11 cellular contexts compared by ENCODE assay signal in the genomic region with DNA sequence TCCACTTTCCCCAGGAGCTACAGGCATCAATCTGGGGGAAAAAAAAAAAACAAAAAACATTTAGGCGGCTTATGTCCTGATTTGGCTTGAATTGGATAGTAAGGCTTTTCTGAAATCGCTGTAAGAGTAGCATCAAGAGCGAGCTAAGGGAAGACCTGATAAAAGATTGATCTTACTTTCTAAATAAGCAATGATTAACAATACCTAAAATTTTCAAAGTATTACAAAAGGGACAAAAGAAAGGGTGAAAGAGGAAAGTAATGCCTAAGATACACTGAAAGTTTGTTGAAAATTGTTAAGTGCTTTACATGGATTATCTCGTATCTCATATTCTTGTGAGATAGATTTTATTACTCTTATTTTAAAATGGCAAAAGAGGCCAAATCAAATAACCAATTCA.
DNase-seq lines count a peak whose midpoint lies in the region; ATAC-seq, FAIRE-seq and TF ChIP-seq lines count a peak whose summit lies in the region.
"Had no signal": no experiment of that assay in that cellular context is flagged by ENCODE, and none has a peak within 500 bp of the region (broad histone marks: within the 10 kb centered on the region; RNA-seq: fewer than 3 reads in every experiment).

No MANE protein-coding gene starts in this region.

- H3K4me2 ChIP-seq in MM.1S (ENCODE audit: low read depth, low read length) (peak overlapping the region; percentile 60), GM12878 (ENCODE audit: control insufficient read depth, insufficient read depth) (peak overlapping the region; percentile 91)

- H3K36me3 Mint-ChIP-seq in activated CD4-positive, alpha-beta T cell treated with anti-CD3 and anti-CD28 coated beads, Interleukin-2, amount 10 ng/mL, durations not matched to agents 7 days and 5 days (ENCODE audit: low read depth): peaks cover 34% of the 10 kb centered on the region

- H3K79me2 ChIP-seq in MM.1S (ENCODE audit: low read length) (no peaks in the 10 kb centered on the region), GM12878 (ENCODE audit: control insufficient read depth, insufficient read depth, low read length) (peaks cover 73% of the 10 kb centered on the region)

- peak overlapping the region; percentile 51; the same call in 1 of the 2 replicates for H3K9ac ChIP-seq in MM.1S (ENCODE audit: low read length)
- H3K9ac ChIP-seq in GM12878 (ENCODE audit: control insufficient read depth, insufficient read depth, low read length): peak overlapping the region; percentile 66

- H3K9me3 Mint-ChIP-seq in activated CD4-positive, alpha-beta T cell treated with anti-CD3 and anti-CD28 coated beads, Interleukin-2, amount 10 ng/mL, durations not matched to agents 7 days and 5 days: no peaks in the 10 kb centered on the region

- no TSS peak for BruUV-seq in GM12878 (replicated peaks; lab: Mats Ljungman, UMichigan)

- H3K4me3 ChIP-seq in MM.1S (ENCODE audit: low read length) (peak overlapping the region; percentile 37), GM12878 (peak overlapping the region; percentile 92), neuron (ENCODE audit: low read length) (peak overlapping the region; percentile 41)

- H3K9me3 ChIP-seq in MM.1S (replicated peaks; ENCODE audit: insufficient read depth, low read length) (no peaks in the 10 kb centered on the region), GM12878 (replicated peaks; ENCODE audit: control insufficient read depth, insufficient read depth, low read length) (no peaks in the 10 kb centered on the region), neuron (ENCODE audit: low read length) (no peaks in the 10 kb centered on the region)
- H3K9me3 ChIP-seq: thoracic aorta had no signal

- no peak for FAIRE-seq in GM12878 (lab: Jason Lieb, UNC)

- DNase-seq in activated CD4-positive, alpha-beta T cell treated with anti-CD3 and anti-CD28 coated beads, Interleukin-2, amount 10 ng/mL, durations not matched to agents 7 days and 5 days: no peak
- DNase-seq in activated CD4-positive, alpha-beta T cell treated with anti-CD3 and anti-CD28 coated beads for 4 hours: no peak
- DNase-seq in MM.1S (no peak), GM12878 (ENCODE audit: low read depth, low spot score) (no peak), NCI-H2227 treated with DMSO at 0.1 percent for 48 hours (lab: John Stamatoyannopoulos, UW) (no peak), foreskin keratinocyte (no peak)
- DNase-seq: SHP77 treated with DMSO at 0.1 percent for 48 hours had no signal

- SMC1A ChIA-PET in GM12878 (lab: Charles Lee; ENCODE audit: uncharacterized antibody, unreplicated experiment): no interaction called here

- no peak for ATAC-seq in GM12878
- ATAC-seq in foreskin keratinocyte: no peak
- ATAC-seq in GM18517 (IDR thresholded peaks at IDR 0.05; ENCODE audit: unreplicated experiment): no peak
- ATAC-seq: left lobe of liver had no signal

- no peak overlapping the region for H2AFZ ChIP-seq in MM.1S (ENCODE audit: low read length)
- no peak overlapping the region for H2AFZ ChIP-seq in GM12878 (ENCODE audit: control insufficient read depth, low read depth, low read length)
- no peak overlapping the region for H2AFZ ChIP-seq in neuron (ENCODE audit: low read depth, low read length)

- H3K4me3 Mint-ChIP-seq in activated CD4-positive, alpha-beta T cell treated with anti-CD3 and anti-CD28 coated beads, Interleukin-2, amount 10 ng/mL, durations not matched to agents 7 days and 5 days: peak overlapping the region; percentile 96

- peak overlapping the region; percentile 52; the same call in 1 of the 2 replicates for H3K27ac ChIP-seq in MM.1S (ENCODE audit: low read length)
- peak overlapping the region; percentile 78 for H3K27ac ChIP-seq in GM12878 (ENCODE audit: control insufficient read depth, insufficient read depth)
- H3K27ac ChIP-seq in foreskin keratinocyte: no peak overlapping the region
- H3K27ac ChIP-seq: thoracic aorta had no signal

- H3K36me3 ChIP-seq in MM.1S (replicated peaks; ENCODE audit: insufficient read depth, low read length) (no peaks in the 10 kb centered on the region), GM12878 (ENCODE audit: control insufficient read depth in 2 of 2, insufficient read depth in 2 of 2, low read length in 1 of 2) (no peaks in the 10 kb centered on the region; a peak in 1 of 4 replicates), neuron (ENCODE audit: insufficient read depth, low read length) (no peaks in the 10 kb centered on the region)
- H3K36me3 ChIP-seq: thoracic aorta had no signal

- H3K9me2 ChIP-seq in MM.1S (replicated peaks; ENCODE audit: insufficient read depth, low read length): no peaks in the 10 kb centered on the region

- no peaks in the 10 kb centered on the region for H3K27me3 Mint-ChIP-seq in activated CD4-positive, alpha-beta T cell treated with anti-CD3 and anti-CD28 coated beads, Interleukin-2, amount 10 ng/mL, durations not matched to agents 7 days and 5 days

- no peak for TF ChIP-seq EP300 in GM12878 (IDR thresholded peaks at IDR 0.05; ENCODE audit: borderline replicate concordance in 1 of 2, control insufficient read depth in 1 of 2, low read depth in 2 of 2, low read length in 2 of 2)

- WGBS in GM12878 (ENCODE audit: insufficient coverage, insufficient replicate concordance, low lambda C conversion rate, missing lambda C conversion rate): 0% methylated on average over 4 of the region's 4 CpGs

- no peak for TF ChIP-seq CTCF in MM.1S (IDR thresholded peaks at IDR 0.05; ENCODE audit: low read length)
- no peak for TF ChIP-seq CTCF in GM12878 (IDR thresholded peaks at IDR 0.05 in 2 of 3, conservative IDR thresholded peaks at IDR 0.05 in 1 of 3; ENCODE audit: control insufficient read depth in 2 of 3, extremely low read depth in 1 of 3, insufficient read depth in 1 of 3, low read depth in 3 of 3, low read length in 3 of 3)
- no peak for TF ChIP-seq CTCF in foreskin keratinocyte (conservative IDR thresholded peaks at IDR 0.05)

- no peak for TF ChIP-seq POLR2A in GM12878 (IDR thresholded peaks at IDR 0.05; ENCODE audit: low read depth, low read length)

- peaks cover 42% of the 10 kb centered on the region for H3F3A ChIP-seq in MM.1S (ENCODE audit: insufficient read depth, low read length)

- CTCF ChIA-PET in activated CD4-positive, alpha-beta T cell treated with anti-CD3 and anti-CD28 coated beads, Interleukin-2, amount 10 ng/mL, durations not matched to agents 7 days and 5 days (lab: Charles Lee): interaction anchor here (1.0 kb wide), 1 partner anchor 25 kb away, joined by 6 read pairs; no protein-coding TSS in a partner anchor
- CTCF ChIA-PET in GM12878 (lab: Yijun Ruan, JAX): interaction anchor here (2.0 kb wide), 1 partner anchor 11 kb away, joined by 5 read pairs; no protein-coding TSS in a partner anchor

- H3K27me3 ChIP-seq in MM.1S (replicated peaks; ENCODE audit: insufficient read depth, low read length) (no peaks in the 10 kb centered on the region), GM12878 (replicated peaks in 1 of 2; ENCODE audit: control insufficient read depth in 2 of 2, insufficient read depth in 2 of 2, low read length in 1 of 2) (no peaks in the 10 kb centered on the region), neuron (ENCODE audit: insufficient read depth, low read length) (no peaks in the 10 kb centered on the region), foreskin keratinocyte (no peaks in the 10 kb centered on the region)

- POLR2A ChIA-PET in activated CD4-positive, alpha-beta T cell treated with anti-CD3 and anti-CD28 coated beads, Interleukin-2, amount 10 ng/mL, durations not matched to agents 7 days and 5 days (lab: Charles Lee): interaction anchor here (0.6 to 1.7 kb wide), 4 partner anchors 669 to 726 kb away, joined by 3 to 14 read pairs (median 4); a partner anchor contains a TSS
- POLR2A ChIA-PET in GM12878 (lab: Charles Lee): interaction anchor here (0.7 kb wide), 1 partner anchor 11 kb away, joined by 4 read pairs; no protein-coding TSS in a partner anchor

- intact Hi-C loops in GM12878 (cut with micrococcal nuclease; ENCODE audit: unreplicated experiment): no loop called here

- H3K27ac Mint-ChIP-seq in activated CD4-positive, alpha-beta T cell treated with anti-CD3 and anti-CD28 coated beads, Interleukin-2, amount 10 ng/mL, durations not matched to agents 7 days and 5 days: peak overlapping the region; percentile 99

- H4K20me1 ChIP-seq in MM.1S (ENCODE audit: insufficient read depth, low read length): no peaks in the 10 kb centered on the region
- H4K20me1 ChIP-seq in GM12878 (ENCODE audit: control insufficient read depth, insufficient read depth): no peaks in the 10 kb centered on the region

- in situ Hi-C loops in GM12878 (cut with MboI): no loop called here

- H3K4me1 ChIP-seq in MM.1S (ENCODE audit: low read length): peaks cover 7% of the 10 kb centered on the region; the same call in 1 of the 2 replicates
- H3K4me1 ChIP-seq in GM12878 (ENCODE audit: control insufficient read depth, insufficient read depth, low read length): peaks cover 18% of the 10 kb centered on the region
- peaks cover 24% of the 10 kb centered on the region for H3K4me1 ChIP-seq in neuron (ENCODE audit: insufficient read depth, low read length)
- H3K4me1 ChIP-seq in foreskin keratinocyte: no peaks in the 10 kb centered on the region

- RAD21 ChIA-PET in GM12878 (lab: Charles Lee; ENCODE audit: unreplicated experiment): interaction anchor here (1.2 kb wide), 1 partner anchor 14 kb away, joined by 3 read pairs; no protein-coding TSS in a partner anchor

- no peak for TF ChIP-seq RAD21 in GM12878 (IDR thresholded peaks at IDR 0.05; ENCODE audit: insufficient read depth, low read depth, low read length)

- H3K4me1 Mint-ChIP-seq in activated CD4-positive, alpha-beta T cell treated with anti-CD3 and anti-CD28 coated beads, Interleukin-2, amount 10 ng/mL, durations not matched to agents 7 days and 5 days: peaks cover 53% of the 10 kb centered on the region

TF ChIP-seq in GM12878, 131 proteins besides CTCF, POLR2A, EP300 and RAD21:
- TF ChIP-seq ZNF622 (IDR thresholded peaks at IDR 0.05): no peak
- TF ChIP-seq, protein P1, sequence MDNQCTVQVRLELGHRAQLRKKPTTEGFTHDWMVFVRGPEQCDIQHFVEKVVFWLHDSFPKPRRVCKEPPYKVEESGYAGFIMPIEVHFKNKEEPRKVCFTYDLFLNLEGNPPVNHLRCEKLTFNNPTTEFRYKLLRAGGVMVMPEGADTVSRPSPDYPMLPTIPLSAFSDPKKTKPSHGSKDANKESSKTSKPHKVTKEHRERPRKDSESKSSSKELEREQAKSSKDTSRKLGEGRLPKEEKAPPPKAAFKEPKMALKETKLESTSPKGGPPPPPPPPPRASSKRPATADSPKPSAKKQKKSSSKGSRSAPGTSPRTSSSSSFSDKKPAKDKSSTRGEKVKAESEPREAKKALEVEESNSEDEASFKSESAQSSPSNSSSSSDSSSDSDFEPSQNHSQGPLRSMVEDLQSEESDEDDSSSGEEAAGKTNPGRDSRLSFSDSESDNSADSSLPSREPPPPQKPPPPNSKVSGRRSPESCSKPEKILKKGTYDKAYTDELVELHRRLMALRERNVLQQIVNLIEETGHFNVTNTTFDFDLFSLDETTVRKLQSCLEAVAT (IDR thresholded peaks at IDR 0.05): peak; percentile 34; the same call in 1 of the 2 replicates

Comparison
In these comparisons a context has a peak if more than half of its experiments do, and no peak if none do; other contexts are left out.
1. H3K4me3 ChIP-seq: peak in every context shown above with its lines; median percentile 92 in GM12878; 41 in neuron; 37 in MM.1S.